In the genomic region with DNA sequence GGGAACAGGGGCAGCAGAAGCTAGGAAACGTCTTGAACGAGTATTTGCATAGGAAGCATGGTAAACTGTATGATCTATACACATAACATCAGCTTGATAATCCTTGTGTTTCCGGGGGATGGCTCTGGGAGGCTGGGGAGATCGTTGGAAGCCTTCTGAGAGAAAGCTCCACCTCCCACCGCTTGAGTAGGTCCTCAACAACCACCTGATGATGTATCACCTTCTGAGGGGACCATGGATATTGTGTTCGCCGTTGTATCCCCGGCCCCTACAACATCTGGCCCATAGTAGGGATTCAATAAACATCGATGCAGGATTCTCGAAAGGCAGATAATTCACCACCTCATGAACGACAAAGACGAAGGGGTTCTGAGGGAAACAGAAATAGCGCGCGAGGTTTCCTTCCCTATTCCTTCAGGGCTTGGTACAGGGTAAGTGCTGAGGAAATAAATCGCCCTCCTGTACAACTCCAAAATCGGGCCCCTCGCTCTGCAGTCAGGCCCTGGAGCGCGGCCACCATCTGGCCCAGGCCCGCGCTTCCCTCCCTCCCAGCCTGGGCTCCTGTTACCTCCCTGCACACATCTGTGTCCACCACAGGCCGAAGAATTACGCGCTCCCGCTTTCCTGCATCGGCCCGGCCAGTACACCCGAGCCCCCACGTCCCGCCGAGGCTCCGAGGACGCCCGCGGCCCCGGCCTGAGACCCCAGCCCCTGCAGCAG, we compare ENCODE assay signal across 7 cellular contexts.
DNase-seq lines count a peak whose midpoint lies in the region; ATAC-seq and TF ChIP-seq lines count a peak whose summit lies in the region.
"Not testable (repeated sequence)": the region's sequence is repeated elsewhere in the genome, so short reads cannot be mapped to it uniquely, and the experiment has no call there.

No MANE protein-coding gene starts in this region.

- H3K27ac Mint-ChIP-seq in activated naive CD8-positive, alpha-beta T cell treated with anti-CD3 and anti-CD28 coated beads, Interleukin-2, amount 50 U/mL, for 24 hours: not testable (repeated sequence)

- H3K27me3 Mint-ChIP-seq in activated naive CD8-positive, alpha-beta T cell treated with anti-CD3 and anti-CD28 coated beads, Interleukin-2, amount 50 U/mL, for 24 hours: not testable (repeated sequence)

- H3K4me1 ChIP-seq in Peyer's patch, heart left ventricle: not testable (repeated sequence)

- H3K36me3 ChIP-seq in Peyer's patch, heart left ventricle: not testable (repeated sequence)

- H3K27ac ChIP-seq in Peyer's patch, heart left ventricle: not testable (repeated sequence)

- H3K4me1 Mint-ChIP-seq in activated naive CD8-positive, alpha-beta T cell treated with anti-CD3 and anti-CD28 coated beads, Interleukin-2, amount 50 U/mL, for 24 hours: not testable (repeated sequence)

- not testable (repeated sequence) for DNase-seq in Peyer's patch; heart left ventricle; omental fat pad (ENCODE audit: low spot score)
- DNase-seq in activated naive CD8-positive, alpha-beta T cell treated with anti-CD3 and anti-CD28 coated beads, Interleukin-2, amount 50 U/mL, for 24 hours: peak; percentile 5

- not testable (repeated sequence) for H3K9me3 Mint-ChIP-seq in activated naive CD8-positive, alpha-beta T cell treated with anti-CD3 and anti-CD28 coated beads, Interleukin-2, amount 50 U/mL, for 24 hours

- peak overlapping the region in 3 of 4 donors; percentile 15 to 49 (median 43) for H3K4me3 ChIP-seq in Peyer's patch
- H3K4me3 ChIP-seq in heart left ventricle: peak overlapping the region in 7 of 12 donors; percentile 26 to 41 (median 36)

- H3K9me3 ChIP-seq in Peyer's patch, heart left ventricle: not testable (repeated sequence)

- ATAC-seq in GM18867 (IDR thresholded peaks at IDR 0.05; ENCODE audit: unreplicated experiment): peak; percentile 28
- ATAC-seq in GM21825 (IDR thresholded peaks at IDR 0.05; ENCODE audit: unreplicated experiment): peak; percentile 29
- ATAC-seq in HG03135 (IDR thresholded peaks at IDR 0.05; ENCODE audit: unreplicated experiment): peak; percentile 32
- peak; percentile 37 for ATAC-seq in activated naive CD8-positive, alpha-beta T cell treated with anti-CD3 and anti-CD28 coated beads, Interleukin-2, amount 50 U/mL, for 24 hours
- ATAC-seq in heart left ventricle: peak in 3 of 4 donors; percentile 59 to 82 (median 68)
- peak; percentile 71 for ATAC-seq in omental fat pad (ENCODE audit: low FRiP score)

- 26 to 44% (median 41%) methylated on average over 6 to 7 of the region's 37 CpGs; no CpG with 5 or more reads in 1 of the 4 donors for WGBS in heart left ventricle, 4 donors

- H3K36me3 Mint-ChIP-seq in activated naive CD8-positive, alpha-beta T cell treated with anti-CD3 and anti-CD28 coated beads, Interleukin-2, amount 50 U/mL, for 24 hours (ENCODE audit: low read depth): not testable (repeated sequence)

- H3K27me3 ChIP-seq in Peyer's patch, heart left ventricle: not testable (repeated sequence)

- not testable (repeated sequence) for TF ChIP-seq POLR2A in Peyer's patch (IDR thresholded peaks at IDR 0.05); heart left ventricle (IDR thresholded peaks at IDR 0.05)

- TF ChIP-seq CTCF in Peyer's patch (IDR thresholded peaks at IDR 0.05); heart left ventricle (IDR thresholded peaks at IDR 0.05); omental fat pad (IDR thresholded peaks at IDR 0.05): not testable (repeated sequence)

- H3K4me3 Mint-ChIP-seq in activated naive CD8-positive, alpha-beta T cell treated with anti-CD3 and anti-CD28 coated beads, Interleukin-2, amount 50 U/mL, for 24 hours: not testable (repeated sequence)

- intact Hi-C loops in heart left ventricle (cut with DNase I): not testable (repeated sequence)
